In the genomic region with DNA sequence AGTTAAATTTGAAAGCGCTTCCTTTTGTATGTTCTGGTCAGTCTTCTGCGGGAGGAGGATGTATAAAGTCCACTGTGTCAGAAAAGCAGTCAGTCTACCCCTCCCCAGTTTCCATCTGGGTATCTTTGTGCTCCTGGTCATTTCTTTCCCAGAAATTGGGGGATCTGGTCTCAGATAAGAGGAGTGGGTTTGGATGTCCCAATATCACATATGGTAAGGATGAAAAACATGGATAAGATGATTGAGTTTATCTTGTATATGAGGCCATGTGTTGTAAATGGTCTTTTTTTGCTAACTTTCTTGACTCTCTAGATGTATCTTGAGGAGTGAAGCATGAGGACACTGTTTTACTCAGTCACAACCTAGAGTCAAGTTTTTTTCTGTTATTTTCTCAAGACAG, we compare ENCODE assay signal across 19 cellular contexts.
A peak's percentile ranks its signal among the peaks of the same experiment; 100 is the strongest.
DNase-seq lines count a peak whose midpoint lies in the region; ATAC-seq and TF ChIP-seq lines count a peak whose summit lies in the region.
"Had no signal": no experiment of that assay in that cellular context is flagged by ENCODE, and none has a peak within 500 bp of the region (broad histone marks: within the 10 kb centered on the region; RNA-seq: fewer than 3 reads in every experiment).

No MANE protein-coding gene starts in this region.

- TF ChIP-seq CTCF in CD4-positive, alpha-beta T cell (IDR thresholded peaks at IDR 0.05): no peak
- TF ChIP-seq CTCF in activated CD8-positive, alpha-beta T cell treated with anti-CD3 and anti-CD28 coated beads for 36 hours (IDR thresholded peaks at IDR 0.05): no peak

- H3K27ac ChIP-seq in CD4-positive, alpha-beta T cell (ENCODE audit: low read depth, low read length): no peak overlapping the region
- no peak overlapping the region for H3K27ac ChIP-seq in naive thymus-derived CD4-positive, alpha-beta T cell (ENCODE audit: low read depth, low read length)
- H3K27ac ChIP-seq: left ventricle myocardium inferior had no signal

- no peaks in the 10 kb centered on the region for H3K27me3 ChIP-seq in CD4-positive, alpha-beta T cell (ENCODE audit: control insufficient read depth, insufficient read depth, low read length)
- H3K27me3 ChIP-seq in naive thymus-derived CD4-positive, alpha-beta T cell (ENCODE audit: control insufficient read depth in 2 of 2, insufficient read depth in 2 of 2, low read length in 2 of 2): no peaks in the 10 kb centered on the region

- H3K27ac Mint-ChIP-seq in activated CD4-positive, alpha-beta T cell treated with anti-CD3 and anti-CD28 coated beads for 36 hours: peak overlapping the region; percentile 97
- H3K27ac Mint-ChIP-seq in CD4-positive, alpha-beta T cell: no peak overlapping the region
- peak overlapping the region; percentile 100 for H3K27ac Mint-ChIP-seq in activated CD8-positive, alpha-beta T cell treated with anti-CD3 and anti-CD28 coated beads for 36 hours
- peak overlapping the region in 6 of 9 donors; percentile 43 to 97 (median 89) for H3K27ac Mint-ChIP-seq in naive thymus-derived CD4-positive, alpha-beta T cell

- no peak for ATAC-seq in activated CD4-positive, alpha-beta T cell treated with anti-CD3 and anti-CD28 coated beads for 36 hours
- no peak for ATAC-seq in CD4-positive, alpha-beta T cell (ENCODE audit: poor library complexity)
- ATAC-seq in activated CD8-positive, alpha-beta T cell treated with anti-CD3 and anti-CD28 coated beads for 36 hours: no peak
- no peak for ATAC-seq in naive thymus-derived CD4-positive, alpha-beta T cell
- ATAC-seq in GM21576 (IDR thresholded peaks at IDR 0.05; ENCODE audit: unreplicated experiment) (no peak), GM21390 (IDR thresholded peaks at IDR 0.05; ENCODE audit: unreplicated experiment) (no peak)
- ATAC-seq: activated T-cell treated with anti-CD3 and anti-CD28 coated beads, Interleukin-2, amount 50 U/mL, for 4 hours; HepG2; mucosa of descending colon had no signal

- H3K36me3 Mint-ChIP-seq in activated CD4-positive, alpha-beta T cell treated with anti-CD3 and anti-CD28 coated beads for 36 hours (ENCODE audit: low read depth): peaks cover 61% of the 10 kb centered on the region
- H3K36me3 Mint-ChIP-seq in CD4-positive, alpha-beta T cell (ENCODE audit: low read depth): peaks cover 81% of the 10 kb centered on the region
- peaks cover 81% of the 10 kb centered on the region for H3K36me3 Mint-ChIP-seq in activated CD8-positive, alpha-beta T cell treated with anti-CD3 and anti-CD28 coated beads for 36 hours (ENCODE audit: low read depth)
- peaks cover 10 to 50% (median 27%) of the 10 kb centered on the region in 5 donors for H3K36me3 Mint-ChIP-seq in naive thymus-derived CD4-positive, alpha-beta T cell

- CTCF ChIA-PET in activated CD4-positive, alpha-beta T cell treated with anti-CD3 and anti-CD28 coated beads for 36 hours (lab: Charles Lee): interaction anchor here (0.8 kb wide), 1 partner anchor 35 kb away, joined by 3 read pairs; no protein-coding TSS in a partner anchor
- CTCF ChIA-PET in CD4-positive, alpha-beta T cell (lab: Charles Lee): no interaction called here
- CTCF ChIA-PET in activated CD8-positive, alpha-beta T cell treated with anti-CD3 and anti-CD28 coated beads for 36 hours (lab: Charles Lee): interaction anchor here (1.8 to 1.9 kb wide), 2 partner anchors 13 to 33 kb away, joined by 4 to 5 read pairs; no protein-coding TSS in a partner anchor
- CTCF ChIA-PET in naive thymus-derived CD4-positive, alpha-beta T cell (lab: Charles Lee): interaction anchor here (0.9 kb wide), 1 partner anchor 23 kb away, joined by 5 read pairs; no protein-coding TSS in a partner anchor

- peaks cover 4% of the 10 kb centered on the region for H3K9me3 Mint-ChIP-seq in activated CD4-positive, alpha-beta T cell treated with anti-CD3 and anti-CD28 coated beads for 36 hours (ENCODE audit: low read depth)
- no peaks in the 10 kb centered on the region for H3K9me3 Mint-ChIP-seq in CD4-positive, alpha-beta T cell
- peaks cover 5% of the 10 kb centered on the region for H3K9me3 Mint-ChIP-seq in activated CD8-positive, alpha-beta T cell treated with anti-CD3 and anti-CD28 coated beads for 36 hours
- peaks cover 0 to 7% (median 0%) of the 10 kb centered on the region in 11 donors for H3K9me3 Mint-ChIP-seq in naive thymus-derived CD4-positive, alpha-beta T cell

- no peak overlapping the region for H3K4me3 Mint-ChIP-seq in activated CD4-positive, alpha-beta T cell treated with anti-CD3 and anti-CD28 coated beads for 36 hours
- peak overlapping the region; percentile 50 for H3K4me3 Mint-ChIP-seq in CD4-positive, alpha-beta T cell
- no peak overlapping the region for H3K4me3 Mint-ChIP-seq in activated CD8-positive, alpha-beta T cell treated with anti-CD3 and anti-CD28 coated beads for 36 hours
- H3K4me3 Mint-ChIP-seq in naive thymus-derived CD4-positive, alpha-beta T cell: peak overlapping the region in 9 of 10 donors; percentile 19 to 76 (median 44)
- H3K4me3 Mint-ChIP-seq: activated T-cell treated with anti-CD3 and anti-CD28 coated beads, Interleukin-2, amount 50 U/mL, for 4 hours had no signal

- no peaks in the 10 kb centered on the region for H3K9me3 ChIP-seq in CD4-positive, alpha-beta T cell (ENCODE audit: control insufficient read depth, low read length)
- no peaks in the 10 kb centered on the region for H3K9me3 ChIP-seq in naive thymus-derived CD4-positive, alpha-beta T cell (ENCODE audit: control insufficient read depth in 2 of 3, low read length in 3 of 3)
- H3K9me3 ChIP-seq: left ventricle myocardium inferior, mucosa of descending colon had no signal

- peaks cover 95% of the 10 kb centered on the region for H3K4me1 Mint-ChIP-seq in activated CD4-positive, alpha-beta T cell treated with anti-CD3 and anti-CD28 coated beads for 36 hours
- H3K4me1 Mint-ChIP-seq in CD4-positive, alpha-beta T cell (ENCODE audit: low read depth): peaks cover 94% of the 10 kb centered on the region
- H3K4me1 Mint-ChIP-seq in activated CD8-positive, alpha-beta T cell treated with anti-CD3 and anti-CD28 coated beads for 36 hours (ENCODE audit: low read depth): peaks cover 94% of the 10 kb centered on the region
- H3K4me1 Mint-ChIP-seq in naive thymus-derived CD4-positive, alpha-beta T cell: peaks cover 65 to 99% (median 92%) of the 10 kb centered on the region in 7 donors

- no peaks in the 10 kb centered on the region for H3K27me3 Mint-ChIP-seq in activated CD4-positive, alpha-beta T cell treated with anti-CD3 and anti-CD28 coated beads for 36 hours
- H3K27me3 Mint-ChIP-seq in CD4-positive, alpha-beta T cell: no peaks in the 10 kb centered on the region
- no peaks in the 10 kb centered on the region for H3K27me3 Mint-ChIP-seq in activated CD8-positive, alpha-beta T cell treated with anti-CD3 and anti-CD28 coated beads for 36 hours
- no peaks in the 10 kb centered on the region for H3K27me3 Mint-ChIP-seq in naive thymus-derived CD4-positive, alpha-beta T cell

- DNase-seq in activated CD4-positive, alpha-beta T cell treated with anti-CD3 and anti-CD28 coated beads for 36 hours: no peak
- DNase-seq in activated CD4-positive, alpha-beta T cell treated with anti-CD3 and anti-CD28 coated beads, Interleukin-2, amount 50 U/mL, for 4 hours: no peak
- DNase-seq in CD4-positive, alpha-beta T cell: no peak
- DNase-seq in activated CD8-positive, alpha-beta T cell treated with anti-CD3 and anti-CD28 coated beads for 36 hours: no peak
- no peak for DNase-seq in naive thymus-derived CD4-positive, alpha-beta T cell
- no peak for DNase-seq in T-helper 9 cell
- DNase-seq: 8988T; activated CD4-positive, alpha-beta T cell treated with anti-CD3 and anti-CD28 coated beads for 4 hours; activated T-cell treated with anti-CD3 and anti-CD28 coated beads, Interleukin-2, amount 50 U/mL, for 4 hours; amygdala; dermis blood vessel endothelial cell; left ventricle myocardium inferior; mucosa of descending colon; NCI-H1105 treated with DMSO at 0.1 percent for 48 hours; NCI-H2081; stimulated activated CD4-positive, alpha-beta T cell treated with anti-CD3 and anti-CD28 coated beads, Interleukin-4, amount 100 ng/mL, for 1 hour had no signal

- H3K36me3 ChIP-seq in naive thymus-derived CD4-positive, alpha-beta T cell (ENCODE audit: control insufficient read depth in 2 of 3, insufficient read depth in 3 of 3, low read length in 3 of 3): peaks cover 0 to 26% (median 10%) of the 10 kb centered on the region in 3 experiments
- H3K36me3 ChIP-seq: left ventricle myocardium inferior had no signal

- POLR2A ChIA-PET in activated CD4-positive, alpha-beta T cell treated with anti-CD3 and anti-CD28 coated beads for 36 hours (lab: Charles Lee): no interaction called here
- POLR2A ChIA-PET in CD4-positive, alpha-beta T cell (lab: Charles Lee): interaction anchor here (1.3 to 7.3 kb wide), 2 partner anchors 10 to 33 kb away, joined by 4 to 124 read pairs; no protein-coding TSS in a partner anchor
- POLR2A ChIA-PET in activated CD8-positive, alpha-beta T cell treated with anti-CD3 and anti-CD28 coated beads for 36 hours (lab: Charles Lee): no interaction called here
- POLR2A ChIA-PET in naive thymus-derived CD4-positive, alpha-beta T cell (lab: Charles Lee): interaction anchor here (1.0 kb wide), 1 partner anchor 29 kb away, joined by 3 read pairs; no protein-coding TSS in a partner anchor

- intact Hi-C loops in activated CD4-positive, alpha-beta T cell treated with anti-CD3 and anti-CD28 coated beads for 36 hours (cut with DNase I, micrococcal nuclease): no loop called here
- intact Hi-C loops in CD4-positive, alpha-beta T cell (cut with DNase I, micrococcal nuclease): no loop called here
- intact Hi-C loops in activated CD8-positive, alpha-beta T cell treated with anti-CD3 and anti-CD28 coated beads for 36 hours (cut with micrococcal nuclease): loop anchor here (10.0 kb wide), 1 partner anchor 86 kb away; no protein-coding TSS in a partner anchor
- intact Hi-C loops in naive thymus-derived CD4-positive, alpha-beta T cell (cut with micrococcal nuclease): loop anchor here in 1 of 2 donors (1.0 kb wide), 1 partner anchor 9 kb away; no protein-coding TSS in a partner anchor

- H3K4me1 ChIP-seq in naive thymus-derived CD4-positive, alpha-beta T cell (ENCODE audit: control insufficient read depth in 2 of 2, insufficient read depth in 2 of 2, low read length in 2 of 2): peaks cover 44 to 79% of the 10 kb centered on the region in 2 donors

- H3K4me3 ChIP-seq in naive thymus-derived CD4-positive, alpha-beta T cell (ENCODE audit: low read length): no peak overlapping the region
- H3K4me3 ChIP-seq: left ventricle myocardium inferior, mucosa of descending colon had no signal

Comparison
In these comparisons a context has a peak if more than half of its experiments do, and no peak if none do; other contexts are left out.
1. H3K4me3 Mint-ChIP-seq: peak in CD4-positive, alpha-beta T cell (single experiment) and naive thymus-derived CD4-positive, alpha-beta T cell (9 of 10); none in activated CD4-positive, alpha-beta T cell treated with anti-CD3 and anti-CD28 coated beads for 36 hours (single experiment) and activated CD8-positive, alpha-beta T cell treated with anti-CD3 and anti-CD28 coated beads for 36 hours (single experiment).
2. POLR2A ChIA-PET loops: an anchor here in CD4-positive, alpha-beta T cell (1.3 to 7.3 kb wide) and naive thymus-derived CD4-positive, alpha-beta T cell (1.0 kb wide); none called in activated CD4-positive, alpha-beta T cell treated with anti-CD3 and anti-CD28 coated beads for 36 hours and activated CD8-positive, alpha-beta T cell treated with anti-CD3 and anti-CD28 coated beads for 36 hours.